1 cellular context compared by ENCODE assay signal in genomic region chr13:114281351-114282142, GRCh38.
TF ChIP-seq lines count a peak whose summit lies in the region.

Gene UPF3A (plus strand): TSS chr13:114281601. CDS start chr13:114281640, 39 bp downstream.

TF ChIP-seq in HepG2, 621 proteins besides CTCF, POLR2A, EP300 and RAD21 (continued from another document and continues in another):
- TF ChIP-seq PAXIP1 (CRISPR knock-in tag; conservative IDR thresholded peaks at IDR 0.05): peak; percentile 83
- TF ChIP-seq ZNF124 (CRISPR knock-in tag; IDR thresholded peaks at IDR 0.05): no peak; the same call in 1 of the 2 replicates
- no peak for TF ChIP-seq CSRNP2 (CRISPR knock-in tag; conservative IDR thresholded peaks at IDR 0.05; ENCODE audit: low read depth)
- peak; percentile 49 for TF ChIP-seq ZEB1 (IDR thresholded peaks at IDR 0.05; ENCODE audit: insufficient replicate concordance, low read depth)
- peak; percentile 52; the same call in 1 of the 2 replicates for TF ChIP-seq SP2 (CRISPR knock-in tag; IDR thresholded peaks at IDR 0.05)
- TF ChIP-seq ZNF770 (CRISPR knock-in tag; IDR thresholded peaks at IDR 0.05): 0 out of 2 replicates have a peak, but pooled peaks have one; percentile 44
- TF ChIP-seq NFKBIZ (CRISPR knock-in tag; IDR thresholded peaks at IDR 0.05): no peak
- TF ChIP-seq ZFP62 (CRISPR knock-in tag; IDR thresholded peaks at IDR 0.05): no peak
- TF ChIP-seq TRIM24 (CRISPR knock-in tag; IDR thresholded peaks at IDR 0.05): no peak
- TF ChIP-seq ZNF891 (CRISPR knock-in tag; IDR thresholded peaks at IDR 0.05): no peak
- TF ChIP-seq ZNF660 (CRISPR knock-in tag; IDR thresholded peaks at IDR 0.05; ENCODE audit: borderline replicate concordance, low read depth): no peak
- peak; percentile 84; the same call in 1 of the 2 replicates for TF ChIP-seq ZNF234 (CRISPR knock-in tag; conservative IDR thresholded peaks at IDR 0.05)
- TF ChIP-seq ZNF740 (CRISPR knock-in tag; IDR thresholded peaks at IDR 0.05): no peak
- no peak for TF ChIP-seq ARID5B (CRISPR knock-in tag; IDR thresholded peaks at IDR 0.05)
- TF ChIP-seq FLYWCH1 (CRISPR knock-in tag; IDR thresholded peaks at IDR 0.05): no peak
- TF ChIP-seq CEBPZ (IDR thresholded peaks at IDR 0.05; ENCODE audit: low read length): no peak
- TF ChIP-seq PCBP1 (IDR thresholded peaks at IDR 0.05; ENCODE audit: borderline replicate concordance, low read depth, low read length): no peak
- TF ChIP-seq ZNF225 (CRISPR knock-in tag; IDR thresholded peaks at IDR 0.05): no peak
- peak; percentile 74; the same call in 1 of the 2 replicates for TF ChIP-seq SKIL (CRISPR knock-in tag; IDR thresholded peaks at IDR 0.05; ENCODE audit: borderline replicate concordance)
- no peak for TF ChIP-seq NR3C1 (CRISPR knock-in tag; IDR thresholded peaks at IDR 0.05)
- peak; percentile 59; the same call in 1 of the 2 replicates for TF ChIP-seq SOX5 (CRISPR knock-in tag; IDR thresholded peaks at IDR 0.05; ENCODE audit: borderline replicate concordance)
- peak; percentile 24; the same call in 1 of the 2 replicates for TF ChIP-seq NR2F6 (IDR thresholded peaks at IDR 0.05)
- peak; percentile 92 for TF ChIP-seq NR2F6 (CRISPR knock-in tag; IDR thresholded peaks at IDR 0.05)
- no peak for TF ChIP-seq FOXK2 (IDR thresholded peaks at IDR 0.05)
- TF ChIP-seq ZFYVE20 (CRISPR knock-in tag; IDR thresholded peaks at IDR 0.05; ENCODE audit: borderline replicate concordance, low read depth): no peak
- peak; percentile 10; the same call in 1 of the 2 replicates for TF ChIP-seq MAF1 (CRISPR knock-in tag; IDR thresholded peaks at IDR 0.05; ENCODE audit: borderline replicate concordance)
- TF ChIP-seq KLF13 (CRISPR knock-in tag; IDR thresholded peaks at IDR 0.05): no peak
- peak; percentile 41; the same call in 1 of the 2 replicates for TF ChIP-seq HOXA5 (CRISPR knock-in tag; IDR thresholded peaks at IDR 0.05)
- no peak for TF ChIP-seq ZFP41 (CRISPR knock-in tag; IDR thresholded peaks at IDR 0.05; ENCODE audit: borderline replicate concordance)
- TF ChIP-seq ZNF317 (CRISPR knock-in tag; IDR thresholded peaks at IDR 0.05): 0 out of 2 replicates have a peak, but pooled peaks have one; percentile 41
- TF ChIP-seq FOXA3 (CRISPR knock-in tag; IDR thresholded peaks at IDR 0.05): peak; percentile 36
- TF ChIP-seq TEAD3 (CRISPR knock-in tag; optimal IDR thresholded peaks at IDR 0.05; ENCODE audit: borderline replicate concordance): no peak
- TF ChIP-seq PAX8 (CRISPR knock-in tag; IDR thresholded peaks at IDR 0.05; ENCODE audit: borderline replicate concordance): no peak
- TF ChIP-seq NFIB (CRISPR knock-in tag; IDR thresholded peaks at IDR 0.05; ENCODE audit: borderline replicate concordance): no peak
- no peak; the same call in 1 of the 2 replicates for TF ChIP-seq ZNF879 (CRISPR knock-in tag; IDR thresholded peaks at IDR 0.05)
- peak; percentile 76; the same call in 1 of the 2 replicates for TF ChIP-seq THAP7 (CRISPR knock-in tag; IDR thresholded peaks at IDR 0.05)
- no peak for TF ChIP-seq ZNF766 (CRISPR knock-in tag; IDR thresholded peaks at IDR 0.05; ENCODE audit: borderline replicate concordance)
- peak; percentile 85 for TF ChIP-seq ZC3H13 (CRISPR knock-in tag; IDR thresholded peaks at IDR 0.05)
- TF ChIP-seq KDM6A (CRISPR knock-in tag; IDR thresholded peaks at IDR 0.05; ENCODE audit: low read depth): no peak
- no peak for TF ChIP-seq SMARCC2 (IDR thresholded peaks at IDR 0.05)
- TF ChIP-seq ZNF570 (CRISPR knock-in tag; IDR thresholded peaks at IDR 0.05; ENCODE audit: borderline replicate concordance): no peak
- no peak for TF ChIP-seq ZNF136 (CRISPR knock-in tag; IDR thresholded peaks at IDR 0.05; ENCODE audit: low read depth)
- TF ChIP-seq SNRNP70 (IDR thresholded peaks at IDR 0.05; ENCODE audit: low read depth, low read length): no peak
- no peak for TF ChIP-seq ZNF605 (CRISPR knock-in tag; IDR thresholded peaks at IDR 0.05)
